Comparison of ENCODE assay signal across 1 cellular context in genomic region chr16:47475786-47476185, GRCh38.
TF ChIP-seq lines count a peak whose summit lies in the region.

No MANE protein-coding gene starts in this region.

TF ChIP-seq in HepG2, 621 proteins besides CTCF, POLR2A, EP300 and RAD21 (continued from another document and continues in another):
- no peak for TF ChIP-seq IRF1 (CRISPR knock-in tag; IDR thresholded peaks at IDR 0.05; ENCODE audit: low read depth)
- TF ChIP-seq REPIN1 (CRISPR knock-in tag; IDR thresholded peaks at IDR 0.05; ENCODE audit: borderline replicate concordance, low read depth) = no peak
- TF ChIP-seq ZBTB26 (CRISPR knock-in tag; IDR thresholded peaks at IDR 0.05; ENCODE audit: borderline replicate concordance) = 0 out of 2 replicates have a peak, but pooled peaks have one; percentile 30
- TF ChIP-seq TEAD3 (CRISPR knock-in tag; optimal IDR thresholded peaks at IDR 0.05; ENCODE audit: borderline replicate concordance) = peak; percentile 99
- peak; percentile 35; the same call in 1 of the 2 replicates for TF ChIP-seq KDM1A (CRISPR knock-in tag; IDR thresholded peaks at IDR 0.05)
- no peak for TF ChIP-seq ZNF138 (CRISPR knock-in tag; IDR thresholded peaks at IDR 0.05; ENCODE audit: low read depth)
- TF ChIP-seq TCF7 (IDR thresholded peaks at IDR 0.05; ENCODE audit: low read depth) = peak; percentile 94
- TF ChIP-seq ZNF136 (CRISPR knock-in tag; IDR thresholded peaks at IDR 0.05; ENCODE audit: low read depth) = 0 out of 2 replicates have a peak, but pooled peaks have one; percentile 75
- peak; percentile 97 for TF ChIP-seq SALL1 (CRISPR knock-in tag; IDR thresholded peaks at IDR 0.05)
- peak; percentile 73; the same call in 1 of the 2 replicates for TF ChIP-seq ZNF878 (CRISPR knock-in tag; IDR thresholded peaks at IDR 0.05)
- 0 out of 2 replicates have a peak, but pooled peaks have one; percentile 52 for TF ChIP-seq FOXP1 (IDR thresholded peaks at IDR 0.05)
- TF ChIP-seq FOXP1 (CRISPR knock-in tag; IDR thresholded peaks at IDR 0.05) = peak; percentile 82
- TF ChIP-seq SAP130 (CRISPR knock-in tag; IDR thresholded peaks at IDR 0.05; ENCODE audit: low read depth) = peak; percentile 82
- TF ChIP-seq ZSCAN9 (CRISPR knock-in tag; IDR thresholded peaks at IDR 0.05; ENCODE audit: borderline replicate concordance) = peak; percentile 68; the same call in 1 of the 2 replicates
- TF ChIP-seq SNAI1 (CRISPR knock-in tag; IDR thresholded peaks at IDR 0.05; ENCODE audit: borderline replicate concordance) = no peak
- TF ChIP-seq MED1 (CRISPR knock-in tag; IDR thresholded peaks at IDR 0.05) = peak; percentile 96
- TF ChIP-seq HBP1 (CRISPR knock-in tag; IDR thresholded peaks at IDR 0.05; ENCODE audit: low read depth) = peak; percentile 32; the same call in 1 of the 2 replicates
- no peak for TF ChIP-seq ATF1 (CRISPR knock-in tag; IDR thresholded peaks at IDR 0.05)
- peak; percentile 48; the same call in 1 of the 2 replicates for TF ChIP-seq MEIS2 (CRISPR knock-in tag; IDR thresholded peaks at IDR 0.05)
- TF ChIP-seq ZBTB38 (CRISPR knock-in tag; IDR thresholded peaks at IDR 0.05) = no peak
- no peak for TF ChIP-seq TRAFD1 (CRISPR knock-in tag; IDR thresholded peaks at IDR 0.05; ENCODE audit: borderline replicate concordance)
- TF ChIP-seq ZNF616 (CRISPR knock-in tag; IDR thresholded peaks at IDR 0.05; ENCODE audit: low read depth) = no peak
- peak; percentile 48; the same call in 1 of the 2 replicates for TF ChIP-seq ZBTB33 (CRISPR knock-in tag; IDR thresholded peaks at IDR 0.05)
- TF ChIP-seq ZMYM3 (CRISPR knock-in tag; IDR thresholded peaks at IDR 0.05) = peak; percentile 76
- no peak for TF ChIP-seq ZNF546 (CRISPR knock-in tag; conservative IDR thresholded peaks at IDR 0.05)
- TF ChIP-seq IKZF5 (CRISPR knock-in tag; IDR thresholded peaks at IDR 0.05) = peak; percentile 85
- TF ChIP-seq ZFP41 (CRISPR knock-in tag; IDR thresholded peaks at IDR 0.05; ENCODE audit: borderline replicate concordance) = no peak
- 0 out of 2 replicates have a peak, but pooled peaks have one; percentile 21 for TF ChIP-seq GABPB1 (CRISPR knock-in tag; IDR thresholded peaks at IDR 0.05)
- TF ChIP-seq CAMTA2 (CRISPR knock-in tag; IDR thresholded peaks at IDR 0.05; ENCODE audit: borderline replicate concordance) = no peak
- TF ChIP-seq ARID5B (CRISPR knock-in tag; IDR thresholded peaks at IDR 0.05) = peak; percentile 98
- TF ChIP-seq CHD4 (IDR thresholded peaks at IDR 0.05; ENCODE audit: borderline replicate concordance, low read length) = peak; percentile 76; the same call in 1 of the 2 replicates
- no peak for TF ChIP-seq ELK4 (CRISPR knock-in tag; IDR thresholded peaks at IDR 0.05; ENCODE audit: borderline replicate concordance)
- no peak for TF ChIP-seq SMAD1 (CRISPR knock-in tag; IDR thresholded peaks at IDR 0.05; ENCODE audit: borderline replicate concordance, low read depth)
- 0 out of 2 replicates have a peak, but pooled peaks have one; percentile 9 for TF ChIP-seq ZSCAN29 (CRISPR knock-in tag; conservative IDR thresholded peaks at IDR 0.05)
- TF ChIP-seq ATF4 (CRISPR knock-in tag; IDR thresholded peaks at IDR 0.05) = peak in 1 of 2 experiments; percentile 80; a peak in 2 of 4 replicates
- 0 out of 2 replicates have a peak, but pooled peaks have one; percentile 68 for TF ChIP-seq DNMT3B (CRISPR knock-in tag; conservative IDR thresholded peaks at IDR 0.05)
- peak; percentile 70; the same call in 1 of the 2 replicates for TF ChIP-seq SIX1 (CRISPR knock-in tag; IDR thresholded peaks at IDR 0.05; ENCODE audit: borderline replicate concordance)
- peak; percentile 95 for TF ChIP-seq RARA (CRISPR knock-in tag; IDR thresholded peaks at IDR 0.05)
- peak; percentile 70 for TF ChIP-seq PITX1 (CRISPR knock-in tag; IDR thresholded peaks at IDR 0.05)
- peak; percentile 79 for TF ChIP-seq CEBPG (CRISPR knock-in tag; IDR thresholded peaks at IDR 0.05)
- peak; percentile 86 for TF ChIP-seq POGZ (CRISPR knock-in tag; IDR thresholded peaks at IDR 0.05)
